8 cellular contexts compared by ENCODE assay signal in genomic region chr15:67967871-67968423, GRCh38.
DNase-seq lines count a peak whose midpoint lies in the region; ATAC-seq and TF ChIP-seq lines count a peak whose summit lies in the region.

No MANE protein-coding gene starts in this region.

- no peaks in the 10 kb centered on the region for H3K79me2 ChIP-seq in GM23248 (ENCODE audit: insufficient read depth)

- H3K4me1 ChIP-seq in BLaER1 treated with 17β-estradiol and CSF1 and Interleukin-3, amounts not matched to agents 10 nM and 100 nM: peaks cover 11 to 16% (median 14%) of the 10 kb centered on the region in 10 experiments
- H3K4me1 ChIP-seq in GM23248 (ENCODE audit: insufficient read depth) (no peaks in the 10 kb centered on the region), skeletal muscle satellite cell (ENCODE audit: control insufficient read depth, insufficient read depth, low read length) (peaks cover 8% of the 10 kb centered on the region)

- no peaks in the 10 kb centered on the region for H4K20me1 ChIP-seq in BLaER1 treated with 17β-estradiol and CSF1 and Interleukin-3, amounts not matched to agents 10 nM and 100 nM
- no peaks in the 10 kb centered on the region for H4K20me1 ChIP-seq in GM23248 (ENCODE audit: insufficient read depth)

- 5 to 7% methylated on average over 30 of the region's 30 CpGs for WGBS in GM23248 (ENCODE audit: low coverage in 1 of 2, low lambda C conversion rate in 2 of 2, missing lambda C conversion rate in 2 of 2), 2 experiments

- peak overlapping the region in 6 of 10 experiments; percentile 19 to 47 (median 36); a peak in 10 of 20 replicates for H3K4me3 ChIP-seq in BLaER1 treated with 17β-estradiol and CSF1 and Interleukin-3, amounts not matched to agents 10 nM and 100 nM
- H3K4me3 ChIP-seq in GM23248 (peak overlapping the region; percentile 64), brain microvascular endothelial cell (ENCODE audit: low read depth, low read length) (peak overlapping the region; percentile 53), skeletal muscle satellite cell (ENCODE audit: low read length) (peak overlapping the region; percentile 71)

- no peaks in the 10 kb centered on the region for H3K27me3 ChIP-seq in BLaER1 treated with 17β-estradiol and CSF1 and Interleukin-3, amounts not matched to agents 10 nM and 100 nM
- H3K27me3 ChIP-seq in GM23248 (replicated peaks; ENCODE audit: insufficient read depth) (0 out of 2 replicates have a peak, but pooled peaks cover 11% of the 10 kb centered on the region), brain microvascular endothelial cell (replicated peaks) (no peaks in the 10 kb centered on the region), skeletal muscle satellite cell (ENCODE audit: control insufficient read depth, insufficient read depth, low read length) (peaks cover 12% of the 10 kb centered on the region)

- peak overlapping the region; percentile 84 for H2AFZ ChIP-seq in GM23248

- H3K27ac ChIP-seq in BLaER1 treated with 17β-estradiol and CSF1 and Interleukin-3, amounts not matched to agents 10 nM and 100 nM: peak overlapping the region in 1 of 11 experiments; percentile 1; a peak in 1 of 22 replicates
- H3K27ac ChIP-seq in GM23248 (no peak overlapping the region), brain microvascular endothelial cell (no peak overlapping the region)

- in situ Hi-C loops in GM23248 (cut with MboI): no loop called here
- in situ Hi-C loops in brain microvascular endothelial cell (cut with HindIII; ENCODE audit: low pct_ligation_motif_present, low sequenced_read_pairs): no loop called here

- no peaks in the 10 kb centered on the region for H3K9me2 ChIP-seq in GM23248 (ENCODE audit: insufficient read depth)

- no peak for TF ChIP-seq CTCF in brain microvascular endothelial cell (IDR thresholded peaks at IDR 0.05; ENCODE audit: low read depth, low read length, missing control alignments)

- H3K4me2 ChIP-seq in BLaER1 treated with 17β-estradiol and CSF1 and Interleukin-3, amounts not matched to agents 10 nM and 100 nM: peak overlapping the region; percentile 56 to 91 (median 80)
- H3K4me2 ChIP-seq in GM23248 (ENCODE audit: unreplicated experiment): peak overlapping the region; percentile 87
- peak overlapping the region; percentile 94 for H3K4me2 ChIP-seq in skeletal muscle satellite cell (ENCODE audit: low read length)

- peak; percentile 62 for DNase-seq in GM23248
- peak; percentile 84 for DNase-seq in NCI-H526 treated with DMSO at 0.1 percent for 48 hours (lab: John Stamatoyannopoulos, UW)
- peak; percentile 35 for DNase-seq in brain microvascular endothelial cell
- DNase-seq in iPS-NIHi11 (ENCODE audit: low spot score): peak; percentile 79
- DNase-seq in SIG-M5 (lab: John Stamatoyannopoulos, UW): no peak

- ATAC-seq in GM21717 (IDR thresholded peaks at IDR 0.05; ENCODE audit: unreplicated experiment): no peak

- H3K36me3 ChIP-seq in BLaER1 treated with 17β-estradiol and CSF1 and Interleukin-3, amounts not matched to agents 10 nM and 100 nM: no peaks in the 10 kb centered on the region
- H3K36me3 ChIP-seq in GM23248 (ENCODE audit: low read depth): no peaks in the 10 kb centered on the region
- H3K36me3 ChIP-seq in brain microvascular endothelial cell (replicated peaks): no peaks in the 10 kb centered on the region
- no peaks in the 10 kb centered on the region for H3K36me3 ChIP-seq in skeletal muscle satellite cell (ENCODE audit: insufficient read depth, low read length)

- H3F3A ChIP-seq in GM23248 (ENCODE audit: insufficient read depth): no peaks in the 10 kb centered on the region

- H3K9me3 ChIP-seq in BLaER1 treated with 17β-estradiol and CSF1 and Interleukin-3, amounts not matched to agents 10 nM and 100 nM (replicated peaks in 1 of 11): peaks cover 0 to 4% (median 0%) of the 10 kb centered on the region in 11 experiments; a peak in 1 of 22 replicates
- H3K9me3 ChIP-seq in GM23248 (ENCODE audit: low read depth): no peaks in the 10 kb centered on the region
- H3K9me3 ChIP-seq in skeletal muscle satellite cell (replicated peaks; ENCODE audit: low read length): no peaks in the 10 kb centered on the region

- H3K9ac ChIP-seq in BLaER1 treated with 17β-estradiol and CSF1 and Interleukin-3, amounts not matched to agents 10 nM and 100 nM: peak overlapping the region in 5 of 11 experiments; percentile 2 to 46 (median 7); a peak in 6 of 22 replicates
- H3K9ac ChIP-seq in GM23248 (peak overlapping the region; percentile 19; the same call in 1 of the 2 replicates), skeletal muscle satellite cell (ENCODE audit: low read depth, low read length) (no peak overlapping the region)
